Comparison of ENCODE assay signal across 21 cellular contexts in the genomic region with DNA sequence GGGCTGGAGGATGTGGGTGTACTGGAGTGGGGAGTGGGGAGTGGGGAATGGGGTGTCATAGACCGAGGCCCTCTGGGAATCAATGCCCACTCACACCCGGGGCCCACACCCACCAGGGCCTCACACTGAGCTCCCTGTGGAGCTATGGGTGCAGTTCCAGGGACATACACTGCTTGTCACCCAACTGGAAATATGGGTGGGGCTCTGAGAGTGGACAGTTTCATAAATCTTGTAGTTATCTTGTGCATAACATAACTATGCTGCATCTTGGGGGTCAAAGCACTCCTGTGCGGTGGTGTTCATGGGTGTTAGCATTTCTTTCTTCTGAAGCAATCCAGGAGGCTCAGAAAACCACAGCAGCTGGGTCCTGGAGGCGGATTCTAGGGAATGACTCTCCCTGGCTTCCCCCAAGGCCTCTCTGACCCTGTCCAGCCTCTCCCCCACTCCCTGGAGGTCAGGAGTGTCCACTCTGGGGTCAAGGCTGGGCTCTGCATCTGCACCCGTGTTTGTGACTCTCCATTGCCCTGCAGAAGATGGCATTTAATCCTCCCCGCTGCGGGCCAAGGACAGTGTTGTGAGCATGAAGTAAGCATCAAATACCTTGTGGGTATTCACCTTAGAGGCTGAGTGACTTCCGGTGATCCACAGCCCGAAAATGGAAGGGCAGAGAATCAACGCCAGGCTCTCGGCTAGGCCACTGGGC.
"Had no signal": no experiment of that assay in that cellular context is flagged by ENCODE, and none has a peak within 500 bp of the region (broad histone marks: within the 10 kb centered on the region; RNA-seq: fewer than 3 reads in every experiment).

No MANE protein-coding gene starts in this region.

- H3K36me3 ChIP-seq: heart left ventricle, left lung, right atrium auricular region, sigmoid colon, suprapubic skin, thyroid gland, uterus had no signal

- H3K9me3 Mint-ChIP-seq: nephron had no signal

- H3K9me3 ChIP-seq: heart left ventricle, left lung, right atrium auricular region, sigmoid colon, suprapubic skin, thyroid gland, uterus had no signal

- H3K4me3 Mint-ChIP-seq: naive B cell, nephron, type B pancreatic cell had no signal

- ATAC-seq: heart left ventricle, left lung had no signal

- H3K4me3 ChIP-seq: coronary artery, heart left ventricle, left lung, lung, right atrium auricular region, sigmoid colon, suprapubic skin, thyroid gland, uterus had no signal

- H3K27me3 Mint-ChIP-seq: type B pancreatic cell had no signal

- H3K27ac ChIP-seq: coronary artery, heart left ventricle, left lung, right atrium auricular region, sigmoid colon, suprapubic skin, thyroid gland, uterus had no signal

- H3K27ac Mint-ChIP-seq: naive B cell, nephron, type B pancreatic cell had no signal

- H3K27me3 ChIP-seq: left lung, right atrium auricular region, sigmoid colon, suprapubic skin, thyroid gland, uterus had no signal

- H3K36me3 Mint-ChIP-seq: naive B cell, type B pancreatic cell had no signal

- DNase-seq: effector CD4-positive, alpha-beta T cell; foreskin melanocyte; hippocampal formation; islet precursor cell; left lung; mesenchymal stem cell; midbrain; naive B cell; sigmoid colon; small intestine; stimulated activated CD4-positive, alpha-beta T cell treated with anti-CD3 and anti-CD28 coated beads, Interleukin-2, amount 100 ng/mL, for 48 hours; stimulated activated naive CD4-positive, alpha-beta T cell treated with Interleukin-2 at 50 U/mL for 16 hours; thyroid gland; uterus had no signal

- H3K4me1 ChIP-seq: uterus had no signal
